Comparison of ENCODE assay signal across 9 cellular contexts in the genomic region with DNA sequence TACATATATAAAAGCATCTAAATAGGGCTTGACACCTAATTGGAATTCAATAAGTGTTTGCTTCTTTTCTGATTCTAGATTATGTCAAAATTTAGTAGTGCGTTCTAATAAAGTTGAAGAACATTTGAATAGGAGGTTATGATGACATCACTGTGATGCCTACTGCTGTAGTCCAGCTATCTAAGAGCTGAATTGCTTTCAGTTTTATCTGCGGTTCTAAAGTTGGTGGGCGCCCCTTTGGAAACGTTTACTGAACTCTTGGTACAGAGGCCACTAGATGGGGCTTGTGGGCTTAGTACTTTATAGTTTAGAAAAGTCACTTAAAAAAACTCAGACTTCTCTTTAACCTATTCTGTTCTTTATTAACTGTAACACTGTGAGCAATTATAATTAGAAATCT.
DNase-seq lines count a peak whose midpoint lies in the region; ATAC-seq, FAIRE-seq and TF ChIP-seq lines count a peak whose summit lies in the region.
"Had no signal": no experiment of that assay in that cellular context is flagged by ENCODE, and none has a peak within 500 bp of the region (broad histone marks: within the 10 kb centered on the region; RNA-seq: fewer than 3 reads in every experiment).

No MANE protein-coding gene starts in this region.

- H4K20me1 ChIP-seq in DND-41 (ENCODE audit: insufficient read depth, low read length) = no peaks in the 10 kb centered on the region

- no peaks in the 10 kb centered on the region for H3K79me2 ChIP-seq in DND-41 (ENCODE audit: insufficient read depth, low read length)

- no peak for TF ChIP-seq EP300 in suprapubic skin (IDR thresholded peaks at IDR 0.05)

- H3K4me1 ChIP-seq in DND-41 (ENCODE audit: insufficient read depth, low read length) (no peaks in the 10 kb centered on the region), pancreas (no peaks in the 10 kb centered on the region), suprapubic skin (no peaks in the 10 kb centered on the region)
- H3K4me1 ChIP-seq: upper lobe of left lung had no signal

- no peaks in the 10 kb centered on the region for H3K9me3 ChIP-seq in DND-41 (ENCODE audit: insufficient read depth, low read length, severe bottlenecking)
- no peaks in the 10 kb centered on the region for H3K9me3 ChIP-seq in pancreas
- no peaks in the 10 kb centered on the region for H3K9me3 ChIP-seq in suprapubic skin
- H3K9me3 ChIP-seq: upper lobe of left lung had no signal

- TF ChIP-seq CTCF in DND-41 (IDR thresholded peaks at IDR 0.05; ENCODE audit: borderline replicate concordance, extremely low read depth, low read length, poor library complexity, severe bottlenecking) (peak; percentile 49), pancreas (IDR thresholded peaks at IDR 0.05) (no peak), suprapubic skin (IDR thresholded peaks at IDR 0.05) (no peak)

- intact Hi-C loops in pancreas (cut with DNase I) = no loop called here

- H3K27me3 ChIP-seq in DND-41 (ENCODE audit: insufficient read depth, low read length, poor library complexity) (no peaks in the 10 kb centered on the region), pancreas (no peaks in the 10 kb centered on the region), suprapubic skin (no peaks in the 10 kb centered on the region)
- H3K27me3 ChIP-seq: upper lobe of left lung had no signal

- H3K36me3 ChIP-seq in DND-41 (ENCODE audit: insufficient read depth, low read length) (no peaks in the 10 kb centered on the region), pancreas (no peaks in the 10 kb centered on the region), suprapubic skin (no peaks in the 10 kb centered on the region)
- H3K36me3 ChIP-seq: upper lobe of left lung had no signal

- peak; percentile 26 for DNase-seq in DND-41
- DNase-seq in NCI-H526 treated with DMSO at 0.1 percent for 48 hours (lab: John Stamatoyannopoulos, UW) = peak; percentile 35
- DNase-seq in dermis blood vessel endothelial cell = peak; percentile 23
- no peak for DNase-seq in pancreas
- DNase-seq in suprapubic skin (ENCODE audit: low spot score in 2 of 2) = no peak
- no peak for DNase-seq in occipital lobe (lab: John Stamatoyannopoulos, UW)
- DNase-seq: upper lobe of left lung had no signal

- H3K27ac ChIP-seq in DND-41 (ENCODE audit: low read length) (no peak overlapping the region), pancreas (no peak overlapping the region), suprapubic skin (no peak overlapping the region)
- H3K27ac ChIP-seq: upper lobe of left lung had no signal

- H2AFZ ChIP-seq in DND-41 (ENCODE audit: low read depth, low read length) = no peak overlapping the region

- H3K4me2 ChIP-seq in DND-41 (ENCODE audit: insufficient read depth, low read length) = no peak overlapping the region

- FAIRE-seq in pancreas (lab: Jason Lieb, UNC) = no peak

- TF ChIP-seq POLR2A in suprapubic skin (IDR thresholded peaks at IDR 0.05) = no peak

- H3K4me3 ChIP-seq in DND-41 (ENCODE audit: low read depth in 1 of 2, low read length in 2 of 2) (no peak overlapping the region), pancreas (no peak overlapping the region), suprapubic skin (no peak overlapping the region)
- H3K4me3 ChIP-seq: upper lobe of left lung had no signal

- ATAC-seq in DND-41 (ENCODE audit: insufficient read depth, low read depth) = peak; percentile 80
- peak; percentile 46 for ATAC-seq in HG02973 (IDR thresholded peaks at IDR 0.05; ENCODE audit: unreplicated experiment)
- ATAC-seq in pancreas = peak in 3 of 4 donors; percentile 47 to 63 (median 58)
- ATAC-seq in GM21825 (IDR thresholded peaks at IDR 0.05; ENCODE audit: unreplicated experiment) = no peak

- WGBS in pancreas, 2 donors = 7 to 9% methylated on average over 4 of the region's 4 CpGs
- WGBS in suprapubic skin = 12% methylated on average over 4 of the region's 4 CpGs

- no peak overlapping the region for H3K9ac ChIP-seq in DND-41 (ENCODE audit: low read depth, low read length)

Comparison
In these comparisons a context has a peak if more than half of its experiments do, and no peak if none do; other contexts are left out.
1. DNase-seq: peak in DND-41 (single experiment), NCI-H526 treated with DMSO at 0.1 percent for 48 hours (single experiment) and dermis blood vessel endothelial cell (single experiment); none in pancreas (0 of 6), suprapubic skin (0 of 2) and occipital lobe (single experiment).